15 cellular contexts compared by ENCODE assay signal in genomic region chr3:13106308-13106970, GRCh38. TPM values are rescaled to one million over a fixed set of nuclear protein-coding genes. Genes with fewer than 3 reads are reported as not detected.
DNase-seq lines count a peak whose midpoint lies in the region; ATAC-seq and TF ChIP-seq lines count a peak whose summit lies in the region.
"Had no signal": no experiment of that assay in that cellular context is flagged by ENCODE, and none has a peak within 500 bp of the region (broad histone marks: within the 10 kb centered on the region; RNA-seq: fewer than 3 reads in every experiment).

No MANE protein-coding gene starts in this region.

- intact Hi-C loops in left colon (cut with DNase I, micrococcal nuclease): no loop called here

- TF ChIP-seq CTCF in AG09309 (IDR thresholded peaks at IDR 0.05; ENCODE audit: control insufficient read depth, insufficient read depth, low read depth, low read length, missing control alignments): no peak
- no peak for TF ChIP-seq CTCF in RWPE1 (conservative IDR thresholded peaks at IDR 0.05; ENCODE audit: low read depth)

- no peak overlapping the region for H3K27ac ChIP-seq in RWPE1
- H3K27ac ChIP-seq: cardiac muscle cell, pancreas, SJSA1, suprapubic skin had no signal

- ATAC-seq in left colon (peak; percentile 26), GM21576 (IDR thresholded peaks at IDR 0.05; ENCODE audit: unreplicated experiment) (no peak), GM19351 (IDR thresholded peaks at IDR 0.05; ENCODE audit: unreplicated experiment) (no peak), HG03520 (IDR thresholded peaks at IDR 0.05; ENCODE audit: unreplicated experiment) (no peak)
- ATAC-seq: pancreas had no signal

- H3K4me3 ChIP-seq in AG09309 (ENCODE audit: control insufficient read depth, low read depth, low read length): no peak overlapping the region
- H3K4me3 ChIP-seq: cardiac muscle cell, pancreas, SJSA1, suprapubic skin had no signal

- POLR2A ChIA-PET in RWPE1 (lab: Yijun Ruan, JAX; ENCODE audit: low non-redundant PET): no interaction called here

- CTCF ChIA-PET in RWPE1 (lab: Yijun Ruan, JAX): no interaction called here

- DNase-seq in AG09309 (ENCODE audit: low read depth) (peak; percentile 17), EH (ENCODE audit: low read depth) (peak; percentile 82), RWPE1 (ENCODE audit: low spot score) (peak; percentile 17), left colon (peak in 1 of 2 donors; percentile 10), SIG-M5 (lab: John Stamatoyannopoulos, UW) (no peak)
- DNase-seq: activated naive CD4-positive, alpha-beta T cell treated with anti-CD3 and anti-CD28 coated beads, Interleukin-2, amount 10 ng/mL, durations not matched to agents 7 days and 5 days; IMR-90; NCI-H1105 treated with DMSO at 0.1 percent for 48 hours had no signal

RNA-seq across cellular contexts. Expression of gene IQSEC1, which starts 33.2 kb away (rescaled TPM):
- total RNA-seq in left colon: 10 to 100 TPM; 17.2 to 23.6 TPM
